22 cellular contexts compared by ENCODE assay signal in the genomic region with DNA sequence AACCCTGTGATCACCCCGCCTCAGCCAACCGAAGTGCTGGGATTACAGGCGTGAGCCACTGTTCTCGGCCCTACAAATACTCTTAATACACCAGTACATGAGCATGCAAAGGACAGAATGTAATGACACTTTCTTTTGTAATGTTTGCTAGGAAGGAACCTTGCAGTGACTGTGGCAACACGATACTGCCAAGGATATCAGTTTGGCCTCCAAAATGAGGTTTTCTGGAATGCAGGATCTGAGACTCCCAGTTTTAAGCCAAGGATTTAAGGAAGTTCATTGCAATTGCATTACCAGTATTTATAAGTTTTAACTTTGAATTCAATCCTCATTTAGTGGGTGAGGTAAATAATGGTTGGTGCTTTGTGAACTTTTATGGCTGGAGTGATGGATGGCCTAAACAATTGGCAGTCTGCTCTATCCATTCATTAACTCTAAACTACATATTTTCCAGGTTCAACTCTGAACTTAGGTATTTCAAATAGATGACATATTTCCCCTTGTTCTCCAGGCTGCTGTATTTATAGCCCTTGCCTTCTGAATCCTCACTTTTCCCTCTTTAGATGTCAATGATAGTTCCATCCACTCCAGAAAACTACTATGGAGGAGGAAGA.
"Had no signal": no experiment of that assay in that cellular context is flagged by ENCODE, and none has a peak within 500 bp of the region (broad histone marks: within the 10 kb centered on the region; RNA-seq: fewer than 3 reads in every experiment).

No MANE protein-coding gene starts in this region.

- H3K4me2 ChIP-seq: neural progenitor cell had no signal

- H3K79me2 ChIP-seq: parathyroid adenoma had no signal

- H3K4me1 ChIP-seq: esophagus muscularis mucosa, gastroesophageal sphincter, left ventricle myocardium inferior, lower lobe of right lung, neural progenitor cell, parathyroid adenoma, prostate gland, right lobe of liver, tibial artery, upper lobe of left lung, uterus had no signal

- H3K4me3 ChIP-seq: esophagus muscularis mucosa, gastroesophageal sphincter, left ventricle myocardium inferior, lower lobe of right lung, neural progenitor cell, prostate gland, right lobe of liver, tibial artery, upper lobe of left lung, uterus had no signal

- FAIRE-seq: keratinocyte had no signal

- H2AFZ ChIP-seq: neural progenitor cell, parathyroid adenoma had no signal

- H3K9me3 ChIP-seq: esophagus muscularis mucosa, gastroesophageal sphincter, left ventricle myocardium inferior, lower lobe of right lung, prostate gland, tibial artery, upper lobe of left lung, uterus had no signal

- H3K27me3 ChIP-seq: esophagus muscularis mucosa, gastroesophageal sphincter, neural progenitor cell, right lobe of liver, tibial artery, upper lobe of left lung, uterus had no signal

- ATAC-seq: effector memory CD8-positive, alpha-beta T cell; gastroesophageal sphincter; lower lobe of right lung; natural killer cell; right lobe of liver; stimulated activated effector memory CD8-positive, alpha-beta T cell treated with anti-CD3 and anti-CD28 coated beads, Interleukin-12 subunit alpha, Interleukin-12 subunit beta, amount 100 ng/mL, for 72 hours; stimulated activated naive CD8-positive, alpha-beta T cell treated with anti-CD3 and anti-CD28 coated beads, Interleukin-15, Interleukin-2, amounts not matched to agents 100 U/mL and 50 U/mL, for 24 hours had no signal

- DNase-seq: effector memory CD8-positive, alpha-beta T cell; foreskin fibroblast; immature natural killer cell; left ventricle myocardium inferior; lower lobe of right lung; natural killer cell; occipital lobe; right lobe of liver; stimulated activated CD4-positive, alpha-beta T cell treated with anti-CD3 and anti-CD28 coated beads, Interleukin-4, amount 100 ng/mL, for 1 hour; stimulated activated CD8-positive, alpha-beta memory T cell treated with anti-CD3 and anti-CD28 coated beads, Interleukin-4, amount 100 ng/mL, for 48 hours; stimulated activated naive CD8-positive, alpha-beta T cell treated with anti-CD3 and anti-CD28 coated beads, Interleukin-15, Interleukin-2, amounts not matched to agents 100 U/mL and 50 U/mL, for 24 hours; tibial artery; upper lobe of left lung; uterus had no signal

- H3K27ac ChIP-seq: epithelial cell of prostate, esophagus muscularis mucosa, gastroesophageal sphincter, left ventricle myocardium inferior, lower lobe of right lung, neural progenitor cell, parathyroid adenoma, prostate gland, right lobe of liver, tibial artery, upper lobe of left lung, uterus had no signal

- H3K9ac ChIP-seq: neural progenitor cell, parathyroid adenoma had no signal

- H3K36me3 ChIP-seq: esophagus muscularis mucosa, gastroesophageal sphincter, left ventricle myocardium inferior, lower lobe of right lung, neural progenitor cell, prostate gland, right lobe of liver, tibial artery, upper lobe of left lung, uterus had no signal
